17 cellular contexts compared by ENCODE assay signal in genomic region chr2:99476629-99477028, GRCh38. TPM values are rescaled to one million over a fixed set of nuclear protein-coding genes. Genes with fewer than 3 reads are reported as not detected.
A peak's percentile ranks its signal among the peaks of the same experiment; 100 is the strongest.
DNase-seq lines count a peak whose midpoint lies in the region; ATAC-seq and TF ChIP-seq lines count a peak whose summit lies in the region.
"Had no signal": no experiment of that assay in that cellular context is flagged by ENCODE, and none has a peak within 500 bp of the region (broad histone marks: within the 10 kb centered on the region; RNA-seq: fewer than 3 reads in every experiment).

No MANE protein-coding gene starts in this region.

- POLR2A ChIA-PET in WTC11 (lab: Charles Lee) = no interaction called here

- peaks cover 3% of the 10 kb centered on the region; the same call in 1 of the 2 replicates for H3K36me3 Mint-ChIP-seq in WTC11
- peaks cover 17% of the 10 kb centered on the region for H3K36me3 Mint-ChIP-seq in type B pancreatic cell

- H3K4me3 Mint-ChIP-seq in WTC11 (no peak overlapping the region), type B pancreatic cell (no peak overlapping the region)

- no peak for DNase-seq in WTC11 (ENCODE audit: low spot score)
- peak; percentile 43 for DNase-seq in Right ventricle myocardium superior
- peak; percentile 73 for DNase-seq in left lobe of liver (ENCODE audit: low spot score)
- DNase-seq in dermis blood vessel endothelial cell = no peak
- DNase-seq in type B pancreatic cell (ENCODE audit: extremely low spot score, unreplicated experiment) = no peak
- DNase-seq: CD8-positive, alpha-beta memory T cell; DMS79; Karpas-422; NCI-H1105; NCI-H1694; NCI-H226; NCI-H69; OCI-M1 had no signal

- H3K9me3 Mint-ChIP-seq in WTC11 (no peaks in the 10 kb centered on the region), type B pancreatic cell (peaks cover under 1% of the 10 kb centered on the region)
- H3K9me3 Mint-ChIP-seq: CD8-positive, alpha-beta memory T cell had no signal

- CTCF ChIA-PET in WTC11 (lab: Charles Lee) = no interaction called here

- no peak for ATAC-seq in WTC11
- peak; percentile 74 for ATAC-seq in Right ventricle myocardium superior (ENCODE audit: poor library complexity)
- ATAC-seq in left lobe of liver = peak; percentile 95
- ATAC-seq in HG03025 (IDR thresholded peaks at IDR 0.05; ENCODE audit: low FRiP score, unreplicated experiment) = no peak
- no peak for ATAC-seq in GM19324 (IDR thresholded peaks at IDR 0.05; ENCODE audit: low FRiP score, unreplicated experiment)

- H3K4me1 Mint-ChIP-seq in WTC11 (peaks cover 68% of the 10 kb centered on the region), type B pancreatic cell (ENCODE audit: unreplicated experiment) (peaks cover 49% of the 10 kb centered on the region)

- H3K27me3 Mint-ChIP-seq in WTC11 (ENCODE audit: low read depth) (no peaks in the 10 kb centered on the region), type B pancreatic cell (no peaks in the 10 kb centered on the region)
- H3K27me3 Mint-ChIP-seq: CD8-positive, alpha-beta memory T cell had no signal

- intact Hi-C loops in Right ventricle myocardium superior (cut with DNase I) = no loop called here

- H3K27ac Mint-ChIP-seq in WTC11 = peak overlapping the region; percentile 92
- no peak overlapping the region for H3K27ac Mint-ChIP-seq in type B pancreatic cell

- peak overlapping the region; percentile 69; the same call in 1 of the 2 replicates for H3K27ac ChIP-seq in 22Rv1
- H3K27ac ChIP-seq: BLaER1 had no signal

- TF ChIP-seq CTCF in 22Rv1 (IDR thresholded peaks at IDR 0.05) (no peak), WTC11 (IDR thresholded peaks at IDR 0.05) (no peak), type B pancreatic cell (conservative IDR thresholded peaks at IDR 0.05) (no peak)

TF ChIP-seq in WTC11, 78 proteins besides CTCF, POLR2A, EP300 and RAD21:
- TF ChIP-seq KAT7 (CRISPR knock-in tag; IDR thresholded peaks at IDR 0.05; ENCODE audit: borderline replicate concordance) = no peak
- TF ChIP-seq FOXP4 (CRISPR knock-in tag; IDR thresholded peaks at IDR 0.05) = no peak
- TF ChIP-seq MAX (CRISPR knock-in tag; IDR thresholded peaks at IDR 0.05) = no peak

RNA-seq across cellular contexts. Expression of gene REV1, which starts 13.2 kb away (rescaled TPM):
- total RNA-seq in WTC11 (2021) (27.5 to 38.7 TPM (median 31.1 TPM) in 3 replicates), Right ventricle myocardium superior (59.2 TPM), left lobe of liver (14.3 TPM), dermis blood vessel endothelial cell (38.9 and 47.1 TPM in 2 replicates), type B pancreatic cell (ENCODE audit: low replicate concordance) (29.0 and 42.6 TPM in 2 replicates)

Comparison
In these comparisons a context has a peak if more than half of its experiments do, and no peak if none do; other contexts are left out.
1. ATAC-seq: peak in Right ventricle myocardium superior (single experiment) and left lobe of liver (single experiment); none in WTC11 (single experiment), HG03025 (single experiment) and GM19324 (single experiment).
2. DNase-seq: peak in Right ventricle myocardium superior (single experiment) and left lobe of liver (single experiment); none in WTC11 (single experiment), dermis blood vessel endothelial cell (single experiment) and type B pancreatic cell (single experiment).